ENCODE assay signal across 9 cellular contexts in the genomic region with DNA sequence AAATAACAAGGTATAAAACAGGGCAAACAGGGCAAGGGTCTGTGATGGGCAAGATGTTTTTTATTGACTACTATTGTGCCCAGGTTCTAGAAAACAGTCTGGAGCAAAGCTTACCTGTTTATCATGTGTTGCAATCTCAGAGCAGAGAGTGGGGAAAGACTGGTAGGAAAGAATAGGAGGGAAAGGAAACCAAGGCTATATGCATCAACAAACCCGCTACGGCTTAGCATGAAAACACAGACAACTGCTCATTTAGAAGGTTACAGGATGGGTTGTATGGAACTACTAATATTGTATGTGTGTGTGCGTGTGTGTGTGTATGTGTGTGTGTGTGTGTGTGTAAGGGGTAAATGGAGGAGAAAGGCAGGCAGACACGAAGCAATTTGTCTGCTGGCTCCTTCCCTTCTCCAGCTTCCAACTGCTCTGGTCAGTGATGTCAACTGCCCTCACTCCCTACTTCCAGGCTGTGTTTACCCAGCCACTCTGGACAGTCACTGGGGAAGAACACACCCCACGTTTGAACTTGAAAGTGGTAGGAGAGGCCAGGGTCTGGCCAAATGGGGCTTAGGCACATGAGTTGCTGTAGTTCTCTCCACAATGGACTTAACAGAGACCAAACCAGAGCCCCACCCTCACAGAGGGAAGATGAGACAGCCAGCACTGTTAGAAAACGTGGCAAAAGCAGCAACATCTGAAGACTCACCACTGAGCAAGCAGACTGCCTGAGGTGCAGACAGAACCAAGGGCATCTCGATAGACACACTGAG. TPM values are rescaled to one million over a fixed set of nuclear protein-coding genes. Genes with fewer than 3 reads are reported as not detected.
DNase-seq lines count a peak whose midpoint lies in the region; ATAC-seq and TF ChIP-seq lines count a peak whose summit lies in the region.
"Had no signal": no experiment of that assay in that cellular context is flagged by ENCODE, and none has a peak within 500 bp of the region (broad histone marks: within the 10 kb centered on the region; RNA-seq: fewer than 3 reads in every experiment).

No MANE protein-coding gene starts in this region.

- H3K27ac ChIP-seq in RWPE1: no peak overlapping the region
- H3K27ac ChIP-seq: prostate gland had no signal

- peak; percentile 21 for DNase-seq in M059J (ENCODE audit: low read depth)
- peak; percentile 83 for DNase-seq in islet precursor cell
- peak; percentile 47 for DNase-seq in stromal cell of bone marrow (ENCODE audit: low read depth)
- DNase-seq in RWPE1 (ENCODE audit: low spot score): no peak
- no peak for DNase-seq in T-helper 9 cell

- peak overlapping the region in 1 of 5 experiments; percentile 20 for H3K4me3 Mint-ChIP-seq in brain

- ATAC-seq in GM18517 (IDR thresholded peaks at IDR 0.05; ENCODE audit: unreplicated experiment) (no peak), GM18861 (IDR thresholded peaks at IDR 0.05; ENCODE audit: unreplicated experiment) (no peak)

- no peaks in the 10 kb centered on the region for H3K9me3 Mint-ChIP-seq in brain

- no peaks in the 10 kb centered on the region for H3K27me3 Mint-ChIP-seq in brain

- TF ChIP-seq CTCF in brain (conservative IDR thresholded peaks at IDR 0.05): no peak
- TF ChIP-seq CTCF in RWPE1 (conservative IDR thresholded peaks at IDR 0.05; ENCODE audit: low read depth): no peak

- H3K4me1 Mint-ChIP-seq in brain: peaks cover 68% of the 10 kb centered on the region

- CTCF ChIA-PET in RWPE1 (lab: Yijun Ruan, JAX): no interaction called here

- H3K27ac Mint-ChIP-seq in brain: peak overlapping the region in 3 of 5 experiments; percentile 14 to 52 (median 15)

- POLR2A ChIA-PET in RWPE1 (lab: Yijun Ruan, JAX; ENCODE audit: low non-redundant PET): no interaction called here

- H3K36me3 Mint-ChIP-seq in brain: peaks cover 3% of the 10 kb centered on the region

RNA-seq across cellular contexts. Expression of gene GAB2, which starts 47.0 kb away (rescaled TPM):
- 1.7 and 2.9 TPM in 2 replicates for total RNA-seq in M059J (2014; rRNA removed; shearing (Covaris generic))
- 137 TPM for polyA plus RNA-seq in brain (ENCODE audit: insufficient read depth, low read depth, low replicate concordance)

Comparison
In these comparisons a context has a peak if more than half of its experiments do, and no peak if none do; other contexts are left out.
1. DNase-seq: peak in M059J (single experiment), islet precursor cell (single experiment) and stromal cell of bone marrow (single experiment); none in RWPE1 (single experiment) and T-helper 9 cell (single experiment).